18 cellular contexts compared by ENCODE assay signal in the genomic region with DNA sequence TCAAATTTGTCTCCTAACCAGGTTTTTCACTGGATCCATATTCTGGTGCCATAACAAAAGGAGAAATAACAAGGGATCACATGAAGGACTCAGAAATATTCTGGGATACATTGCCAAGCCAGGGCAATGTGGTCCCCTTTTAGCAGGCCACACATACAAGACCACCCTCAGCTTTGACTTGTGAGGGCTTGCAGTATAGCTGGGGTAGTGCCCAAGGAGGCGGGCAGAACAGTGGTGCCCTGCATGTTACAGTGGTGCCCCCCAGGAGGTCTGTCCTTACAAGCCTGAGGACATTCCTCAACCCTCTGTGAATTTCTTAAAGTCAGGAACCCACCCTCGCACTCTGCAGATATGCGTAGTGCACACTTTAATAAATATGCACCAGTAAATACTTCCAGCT.
"Had no signal": no experiment of that assay in that cellular context is flagged by ENCODE, and none has a peak within 500 bp of the region (broad histone marks: within the 10 kb centered on the region; RNA-seq: fewer than 3 reads in every experiment).

No MANE protein-coding gene starts in this region.

- H3K27ac Mint-ChIP-seq: T-cell had no signal

- H3K4me1 Mint-ChIP-seq: T-cell had no signal

- ATAC-seq: Right ventricle myocardium inferior, T-cell had no signal

- H3K36me3 ChIP-seq: Peyer's patch, SJCRH30 had no signal

- H3K27me3 ChIP-seq: Peyer's patch had no signal

- H3K36me3 Mint-ChIP-seq: T-cell had no signal

- H3K4me3 ChIP-seq: PC-9, Peyer's patch, SJCRH30 had no signal

- H3K4me1 ChIP-seq: Peyer's patch, SJCRH30 had no signal

- H3K27me3 Mint-ChIP-seq: T-cell had no signal

- H3K27ac ChIP-seq: HL-60, PC-9, Peyer's patch, SJCRH30 had no signal

- DNase-seq: KBM-7; MV-4-11; NCI-H1048; NCI-H1436 treated with DMSO at 0.1 percent for 48 hours; NCI-H1694; NCI-H446 treated with DMSO at 0.1 percent for 48 hours; NCI-H526; NCI-H82; NK-92 treated with Interleukin-12 subunit alpha and Interleukin-12 subunit beta, amount 100 ng/mL, for 24 hours; Peyer's patch; SHP77 treated with DMSO at 0.1 percent for 48 hours; SW 1271; T-cell had no signal

- H3K9me3 ChIP-seq: Peyer's patch, SJCRH30, SK-N-SH had no signal

- H3K9ac ChIP-seq: SK-N-SH had no signal

- H3K4me3 Mint-ChIP-seq: T-cell had no signal
